ENCODE assay signal across 16 cellular contexts in genomic region chr9:126783958-126784357, GRCh38. TPM values are rescaled to one million over a fixed set of nuclear protein-coding genes. Genes with fewer than 3 reads are reported as not detected.
DNase-seq lines count a peak whose midpoint lies in the region; ATAC-seq and TF ChIP-seq lines count a peak whose summit lies in the region.
"Had no signal": no experiment of that assay in that cellular context is flagged by ENCODE, and none has a peak within 500 bp of the region (broad histone marks: within the 10 kb centered on the region; RNA-seq: fewer than 3 reads in every experiment).

No MANE protein-coding gene starts in this region.

- WGBS in heart left ventricle, 4 donors: 36 to 47% (median 42%) methylated on average over 1 of the region's 1 CpG
- WGBS in right cardiac atrium: 34% methylated on average over 1 of the region's 1 CpG

- no peaks in the 10 kb centered on the region for H3K36me3 ChIP-seq in heart left ventricle
- no peaks in the 10 kb centered on the region for H3K36me3 ChIP-seq in gastrocnemius medialis
- H3K36me3 ChIP-seq in tibial artery: no peaks in the 10 kb centered on the region
- no peaks in the 10 kb centered on the region for H3K36me3 ChIP-seq in breast epithelium
- H3K36me3 ChIP-seq: HAP-1 had no signal

- peak; percentile 88 for ATAC-seq in Right ventricle myocardium inferior
- peak; percentile 57 to 85 (median 76) for ATAC-seq in heart left ventricle
- ATAC-seq in right cardiac atrium: peak; percentile 24 to 53
- peak; percentile 29 to 46 for ATAC-seq in gastrocnemius medialis

- no peak for DNase-seq in Right ventricle myocardium inferior (ENCODE audit: missing footprints)
- no peak for DNase-seq in cardiac septum (ENCODE audit: low spot score)
- DNase-seq in heart left ventricle: peak in 1 of 5 donors; percentile 45
- no peak for DNase-seq in right cardiac atrium
- DNase-seq in gastrocnemius medialis: peak in 1 of 2 donors; percentile 43
- DNase-seq in Kasumi-1 (lab: John Stamatoyannopoulos, UW): no peak
- DNase-seq in tibial artery: no peak
- DNase-seq in breast epithelium (ENCODE audit: low spot score in 2 of 2): no peak
- DNase-seq: 8988T; AML-193; Calu3; CD4-positive, CD25-positive, alpha-beta regulatory T cell; DMS 273 treated with DMSO at 0.1 percent for 48 hours had no signal

- no peak for TF ChIP-seq POLR2A in heart left ventricle (IDR thresholded peaks at IDR 0.05)
- no peak for TF ChIP-seq POLR2A in gastrocnemius medialis (IDR thresholded peaks at IDR 0.05)
- no peak for TF ChIP-seq POLR2A in breast epithelium (IDR thresholded peaks at IDR 0.05)

- in situ Hi-C loops in gastrocnemius medialis (cut with MboI; ENCODE audit: low sequenced_read_pairs in 4 of 4): loop anchor here in 1 of 4 donors (5.0 to 10.0 kb wide), 2 partner anchors 77 to 169 kb away; partner anchors contain the start of gene LMX1B

- intact Hi-C loops in Right ventricle myocardium inferior (cut with DNase I): loop anchor here (2.0 to 10.0 kb wide), 3 partner anchors 173 to 282 kb away; no protein-coding TSS in a partner anchor
- intact Hi-C loops in cardiac septum (cut with DNase I): loop anchor here (2.0 kb wide), 1 partner anchor 173 kb away; no protein-coding TSS in a partner anchor
- intact Hi-C loops in heart left ventricle (cut with DNase I): loop anchor here in 9 of 10 donors (2.0 to 10.0 kb wide), 6 partner anchors 79 to 287 kb away; partner anchors contain the start of gene LMX1B (in 6 of the 9)
- intact Hi-C loops in right cardiac atrium (cut with DNase I): loop anchor here (5.0 to 10.0 kb wide), 5 partner anchors 77 to 289 kb away; partner anchors contain the start of gene LMX1B (in 2 of the 4)
- intact Hi-C loops in gastrocnemius medialis (cut with DNase I; ENCODE audit: low total_unique reads): loop anchor here (5.0 kb wide), 1 partner anchor 282 kb away; no protein-coding TSS in a partner anchor
- intact Hi-C loops in tibial artery (cut with DNase I; ENCODE audit: low total_unique reads): loop anchor here (5.0 kb wide), 1 partner anchor 77 kb away; no protein-coding TSS in a partner anchor
- intact Hi-C loops in breast epithelium (cut with DNase I; ENCODE audit: low total_unique reads): loop anchor here (10.0 kb wide), 1 partner anchor 79 kb away; no protein-coding TSS in a partner anchor

- TF ChIP-seq CTCF in heart left ventricle (IDR thresholded peaks at IDR 0.05): no peak
- TF ChIP-seq CTCF in gastrocnemius medialis (IDR thresholded peaks at IDR 0.05 in 4 of 5, conservative IDR thresholded peaks at IDR 0.05 in 1 of 5): no peak
- no peak for TF ChIP-seq CTCF in tibial artery (IDR thresholded peaks at IDR 0.05)
- no peak for TF ChIP-seq CTCF in breast epithelium (IDR thresholded peaks at IDR 0.05)

- peak overlapping the region in 9 of 12 donors; percentile 39 to 58 (median 49) for H3K27ac ChIP-seq in heart left ventricle
- no peak overlapping the region for H3K27ac ChIP-seq in right cardiac atrium (ENCODE audit: low read length)
- H3K27ac ChIP-seq in gastrocnemius medialis: peak overlapping the region; percentile 54 to 74 (median 60)
- H3K27ac ChIP-seq in tibial artery: no peak overlapping the region
- H3K27ac ChIP-seq in breast epithelium: no peak overlapping the region
- H3K27ac ChIP-seq: BLaER1 treated with 17β-estradiol and CSF1 and Interleukin-3, amounts not matched to agents 10 nM and 100 nM; HL-60 had no signal

- no peak overlapping the region for H3K4me3 ChIP-seq in heart left ventricle
- H3K4me3 ChIP-seq in right cardiac atrium (ENCODE audit: low read length): no peak overlapping the region
- H3K4me3 ChIP-seq in gastrocnemius medialis: no peak overlapping the region
- H3K4me3 ChIP-seq in tibial artery: no peak overlapping the region
- no peak overlapping the region for H3K4me3 ChIP-seq in breast epithelium
- H3K4me3 ChIP-seq: BLaER1 treated with 17β-estradiol and CSF1 and Interleukin-3, amounts not matched to agents 10 nM and 100 nM; HAP-1 had no signal

- H3K4me1 ChIP-seq in heart left ventricle (peaks cover 0 to 28% (median 9%) of the 10 kb centered on the region in 12 donors), right cardiac atrium (ENCODE audit: control insufficient read depth, insufficient read depth, low read length) (no peaks in the 10 kb centered on the region), gastrocnemius medialis (peaks cover 22 to 35% of the 10 kb centered on the region in 2 donors), tibial artery (peaks cover 0 to 8% (median 4%) of the 10 kb centered on the region in 4 donors), breast epithelium (no peaks in the 10 kb centered on the region)

- peaks cover 0 to 16% (median 0%) of the 10 kb centered on the region in 9 donors for H3K27me3 ChIP-seq in heart left ventricle
- no peaks in the 10 kb centered on the region for H3K27me3 ChIP-seq in right cardiac atrium (ENCODE audit: control insufficient read depth, insufficient read depth)
- peaks cover 0 to 4% (median 0%) of the 10 kb centered on the region in 3 donors for H3K27me3 ChIP-seq in gastrocnemius medialis
- peaks cover 0 to 43% of the 10 kb centered on the region in 2 donors for H3K27me3 ChIP-seq in tibial artery
- no peaks in the 10 kb centered on the region for H3K27me3 ChIP-seq in breast epithelium
- H3K27me3 ChIP-seq: BLaER1 treated with 17β-estradiol and CSF1 and Interleukin-3, amounts not matched to agents 10 nM and 100 nM had no signal

- H3K9me3 ChIP-seq in heart left ventricle: no peaks in the 10 kb centered on the region
- H3K9me3 ChIP-seq in right cardiac atrium (ENCODE audit: control insufficient read depth, low read length): no peaks in the 10 kb centered on the region
- no peaks in the 10 kb centered on the region for H3K9me3 ChIP-seq in gastrocnemius medialis
- H3K9me3 ChIP-seq in tibial artery: no peaks in the 10 kb centered on the region
- no peaks in the 10 kb centered on the region for H3K9me3 ChIP-seq in breast epithelium
- H3K9me3 ChIP-seq: HAP-1 had no signal

RNA-seq across cellular contexts. Expression of gene ZBTB43, which starts 20.9 kb away (rescaled TPM):
- 35.1 TPM for total RNA-seq in Right ventricle myocardium inferior
- total RNA-seq in cardiac septum: 38.9 TPM
- total RNA-seq in heart left ventricle: 10 to 100 TPM; 18.0 to 42.8 (median 36.2) TPM
- polyA plus RNA-seq in heart left ventricle: 10 to 100 TPM; 10.7 to 18.5 TPM
- 10 to 100 TPM; 17.2 to 23.4 (median 19.6) TPM for total RNA-seq in right cardiac atrium
- 7.5 TPM for polyA plus RNA-seq in right cardiac atrium
- 10 to 100 TPM; 44.9 to 65.2 (median 60.0) TPM for total RNA-seq in gastrocnemius medialis
- total RNA-seq in breast epithelium: 10 to 100 TPM; 10.9 to 20.6 (median 13.1) TPM

Comparison
In these comparisons a context has a peak if more than half of its experiments do, and no peak if none do; other contexts are left out.
1. H3K27ac ChIP-seq: peak in heart left ventricle (9 of 12) and gastrocnemius medialis (4 of 4); none in right cardiac atrium (single experiment), tibial artery (0 of 2) and breast epithelium (0 of 2).
2. ATAC-seq: peak in every context shown above with its lines; median percentile 88 in Right ventricle myocardium inferior; 76 in heart left ventricle; 38 in right cardiac atrium; 38 in gastrocnemius medialis.